ENCODE assay signal across 8 cellular contexts in the genomic region with DNA sequence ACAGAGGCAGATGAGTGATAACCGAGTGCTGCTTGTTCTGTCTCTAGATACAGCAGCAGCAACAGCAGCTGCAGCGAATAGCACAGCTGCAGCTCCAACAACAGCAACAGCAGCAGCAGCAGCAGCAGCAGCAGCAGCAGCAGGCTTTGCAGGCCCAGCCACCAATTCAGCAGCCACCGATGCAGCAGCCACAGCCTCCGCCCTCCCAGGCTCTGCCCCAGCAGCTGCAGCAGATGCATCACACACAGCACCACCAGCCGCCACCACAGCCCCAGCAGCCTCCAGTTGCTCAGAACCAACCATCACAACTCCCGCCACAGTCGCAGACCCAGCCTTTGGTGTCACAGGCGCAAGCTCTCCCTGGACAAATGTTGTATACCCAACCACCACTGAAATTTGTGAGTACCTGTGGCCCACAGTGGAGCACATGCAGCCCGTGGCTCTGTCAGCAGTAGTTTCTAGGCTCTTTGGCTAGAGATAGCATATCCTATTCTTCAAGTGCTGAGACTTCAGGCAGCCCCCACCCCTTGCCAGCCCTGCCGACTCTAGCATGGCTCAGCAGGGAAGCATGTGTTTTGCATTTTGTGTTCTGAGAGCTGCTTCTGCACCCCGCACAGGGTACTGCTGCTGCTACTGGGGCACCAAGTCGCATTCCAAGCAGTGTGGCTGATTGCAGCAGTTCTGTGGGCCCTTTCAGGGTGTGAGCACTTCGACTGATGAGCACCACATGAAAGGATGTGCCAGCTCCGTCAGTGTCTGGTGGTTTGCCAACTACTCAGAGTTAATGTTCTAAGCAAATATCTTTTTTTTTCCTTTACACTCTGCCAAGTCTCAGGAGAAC. TPM values are rescaled to one million over a fixed set of nuclear protein-coding genes. Genes with fewer than 3 reads are reported as not detected.
A peak's percentile ranks its signal among the peaks of the same experiment; 100 is the strongest.
DNase-seq lines count a peak whose midpoint lies in the region; ATAC-seq and TF ChIP-seq lines count a peak whose summit lies in the region.

No MANE protein-coding gene starts in this region.

- H3F3A ChIP-seq in GM23338 (replicated peaks; ENCODE audit: low read depth) = no peaks in the 10 kb centered on the region

- H3K79me2 ChIP-seq in GM23338 (replicated peaks; ENCODE audit: insufficient read depth) = no peaks in the 10 kb centered on the region; the same call in 1 of the 2 replicates

- POLR2A ChIA-PET in CD8-positive, alpha-beta memory T cell (lab: Charles Lee) = interaction anchor here (0.6 to 10.7 kb wide), 5 partner anchors 13 to 103 kb away, joined by 3 to 226 read pairs (median 15); partner anchors contain the start of gene MED15

- H3K27me3 ChIP-seq in CD8-positive, alpha-beta memory T cell (ENCODE audit: insufficient read depth, low read length, poor library complexity, severe bottlenecking) = no peaks in the 10 kb centered on the region
- H3K27me3 ChIP-seq in prostate gland (replicated peaks; ENCODE audit: insufficient read depth) (no peaks in the 10 kb centered on the region), GM23338 (ENCODE audit: insufficient read depth) (no peaks in the 10 kb centered on the region)

- no peak for ATAC-seq in GM23338

- peaks cover 1% of the 10 kb centered on the region for H4K20me1 ChIP-seq in GM23338 (replicated peaks; ENCODE audit: insufficient read depth)

- intact Hi-C loops in prostate gland (cut with DNase I) = no loop called here

- no peak overlapping the region for H3K4me2 ChIP-seq in GM23338

- H3K36me3 Mint-ChIP-seq in CD8-positive, alpha-beta memory T cell = peaks cover 19 to 87% (median 21%) of the 10 kb centered on the region in 3 donors
- peaks cover 48% of the 10 kb centered on the region for H3K36me3 Mint-ChIP-seq in GM23338 (ENCODE audit: low read depth)

- DNase-seq in CD8-positive, alpha-beta memory T cell = peak; percentile 46 to 91 (median 86)
- peak; percentile 62 for DNase-seq in activated CD4-positive, alpha-beta T cell treated with anti-CD3 and anti-CD28 coated beads for 1 hour
- DNase-seq in coronary artery (ENCODE audit: low spot score) (no peak), prostate gland (ENCODE audit: low spot score) (peak; percentile 68), mesenteric fat pad (ENCODE audit: low spot score) (no peak), GM23338 (ENCODE audit: low spot score) (no peak), NCI-H2029 treated with DMSO at 0.1 percent for 48 hours (lab: John Stamatoyannopoulos, UW) (no peak), globus pallidus (ENCODE audit: low spot score) (no peak)

- peaks cover 0 to 3% of the 10 kb centered on the region in 2 donors for H3K27me3 Mint-ChIP-seq in CD8-positive, alpha-beta memory T cell
- peaks cover 5% of the 10 kb centered on the region for H3K27me3 Mint-ChIP-seq in GM23338 (ENCODE audit: insufficient read depth, low read depth, poor library complexity)

- WGBS in prostate gland = 56% methylated on average over 14 of the region's 14 CpGs

- peak overlapping the region; percentile 57 for H3K4me3 ChIP-seq in CD8-positive, alpha-beta memory T cell (ENCODE audit: low read length)
- H3K4me3 ChIP-seq in coronary artery (no peak overlapping the region), prostate gland (no peak overlapping the region), GM23338 (no peak overlapping the region)

- CTCF ChIA-PET in CD8-positive, alpha-beta memory T cell (lab: Charles Lee) = interaction anchor here (0.7 to 12.6 kb wide), 18 partner anchors 7 to 175 kb away, joined by 3 to 389 read pairs (median 4); no protein-coding TSS in a partner anchor

- peak overlapping the region; percentile 34 for H3K27ac ChIP-seq in CD8-positive, alpha-beta memory T cell (ENCODE audit: low read depth, low read length)
- peak overlapping the region; percentile 36 to 75 for H3K27ac ChIP-seq in coronary artery
- peak overlapping the region; percentile 35 to 44 for H3K27ac ChIP-seq in prostate gland
- H3K27ac ChIP-seq in GM23338 (ENCODE audit: low read depth) = no peak overlapping the region

- TF ChIP-seq POLR2A in prostate gland (IDR thresholded peaks at IDR 0.05) = no peak

- peak overlapping the region; percentile 83 to 100 (median 98) for H3K27ac Mint-ChIP-seq in CD8-positive, alpha-beta memory T cell
- no peak overlapping the region for H3K27ac Mint-ChIP-seq in GM23338

- H3K4me1 ChIP-seq in CD8-positive, alpha-beta memory T cell (ENCODE audit: insufficient read depth, low read length) = peaks cover 91% of the 10 kb centered on the region
- peaks cover 25% of the 10 kb centered on the region for H3K4me1 ChIP-seq in prostate gland (replicated peaks)
- no peaks in the 10 kb centered on the region for H3K4me1 ChIP-seq in GM23338 (ENCODE audit: insufficient read depth)

- no peaks in the 10 kb centered on the region for H3K9me3 ChIP-seq in CD8-positive, alpha-beta memory T cell (ENCODE audit: low read length)
- H3K9me3 ChIP-seq in prostate gland = no peaks in the 10 kb centered on the region

- peaks cover 84 to 96% (median 95%) of the 10 kb centered on the region in 3 donors for H3K4me1 Mint-ChIP-seq in CD8-positive, alpha-beta memory T cell
- no peaks in the 10 kb centered on the region for H3K4me1 Mint-ChIP-seq in GM23338

- no peaks in the 10 kb centered on the region for H3K9me2 ChIP-seq in GM23338 (ENCODE audit: insufficient read depth)

- H2AFZ ChIP-seq in GM23338 = no peak overlapping the region

- TF ChIP-seq CTCF in coronary artery (IDR thresholded peaks at IDR 0.05) = no peak
- TF ChIP-seq CTCF in prostate gland (IDR thresholded peaks at IDR 0.05) = no peak
- TF ChIP-seq CTCF in GM23338 (conservative IDR thresholded peaks at IDR 0.05; ENCODE audit: low read depth in 2 of 2) = no peak

- no peaks in the 10 kb centered on the region for H3K9me3 Mint-ChIP-seq in CD8-positive, alpha-beta memory T cell
- no peaks in the 10 kb centered on the region for H3K9me3 Mint-ChIP-seq in GM23338

- H3K4me3 Mint-ChIP-seq in CD8-positive, alpha-beta memory T cell = peak overlapping the region; percentile 71 to 93 (median 88)
- H3K4me3 Mint-ChIP-seq in GM23338 = no peak overlapping the region

- peaks cover 45% of the 10 kb centered on the region for H3K36me3 ChIP-seq in CD8-positive, alpha-beta memory T cell (ENCODE audit: insufficient read depth, low read length)
- H3K36me3 ChIP-seq in prostate gland = no peaks in the 10 kb centered on the region
- H3K36me3 ChIP-seq in GM23338 (ENCODE audit: insufficient read depth) = peaks cover 13% of the 10 kb centered on the region

TF ChIP-seq in GM23338, 12 proteins besides CTCF, POLR2A, EP300 and RAD21:
- TF ChIP-seq ZNF331 (CRISPR knock-in tag; IDR thresholded peaks at IDR 0.05; ENCODE audit: low read depth) (no peak), POLR2AphosphoS5 (IDR thresholded peaks at IDR 0.05; ENCODE audit: low read depth) (no peak), EZH2phosphoT487 (IDR thresholded peaks at IDR 0.05; ENCODE audit: unreplicated experiment) (no peak), CREB1 (CRISPR knock-in tag; IDR thresholded peaks at IDR 0.05; ENCODE audit: low read depth) (no peak), STAT1 (IDR thresholded peaks at IDR 0.05; ENCODE audit: unreplicated experiment) (no peak), ZNF114 (CRISPR knock-in tag; IDR thresholded peaks at IDR 0.05) (no peak), JUNB (IDR thresholded peaks at IDR 0.05; ENCODE audit: unreplicated experiment) (no peak)
- TF ChIP-seq, protein P1, sequence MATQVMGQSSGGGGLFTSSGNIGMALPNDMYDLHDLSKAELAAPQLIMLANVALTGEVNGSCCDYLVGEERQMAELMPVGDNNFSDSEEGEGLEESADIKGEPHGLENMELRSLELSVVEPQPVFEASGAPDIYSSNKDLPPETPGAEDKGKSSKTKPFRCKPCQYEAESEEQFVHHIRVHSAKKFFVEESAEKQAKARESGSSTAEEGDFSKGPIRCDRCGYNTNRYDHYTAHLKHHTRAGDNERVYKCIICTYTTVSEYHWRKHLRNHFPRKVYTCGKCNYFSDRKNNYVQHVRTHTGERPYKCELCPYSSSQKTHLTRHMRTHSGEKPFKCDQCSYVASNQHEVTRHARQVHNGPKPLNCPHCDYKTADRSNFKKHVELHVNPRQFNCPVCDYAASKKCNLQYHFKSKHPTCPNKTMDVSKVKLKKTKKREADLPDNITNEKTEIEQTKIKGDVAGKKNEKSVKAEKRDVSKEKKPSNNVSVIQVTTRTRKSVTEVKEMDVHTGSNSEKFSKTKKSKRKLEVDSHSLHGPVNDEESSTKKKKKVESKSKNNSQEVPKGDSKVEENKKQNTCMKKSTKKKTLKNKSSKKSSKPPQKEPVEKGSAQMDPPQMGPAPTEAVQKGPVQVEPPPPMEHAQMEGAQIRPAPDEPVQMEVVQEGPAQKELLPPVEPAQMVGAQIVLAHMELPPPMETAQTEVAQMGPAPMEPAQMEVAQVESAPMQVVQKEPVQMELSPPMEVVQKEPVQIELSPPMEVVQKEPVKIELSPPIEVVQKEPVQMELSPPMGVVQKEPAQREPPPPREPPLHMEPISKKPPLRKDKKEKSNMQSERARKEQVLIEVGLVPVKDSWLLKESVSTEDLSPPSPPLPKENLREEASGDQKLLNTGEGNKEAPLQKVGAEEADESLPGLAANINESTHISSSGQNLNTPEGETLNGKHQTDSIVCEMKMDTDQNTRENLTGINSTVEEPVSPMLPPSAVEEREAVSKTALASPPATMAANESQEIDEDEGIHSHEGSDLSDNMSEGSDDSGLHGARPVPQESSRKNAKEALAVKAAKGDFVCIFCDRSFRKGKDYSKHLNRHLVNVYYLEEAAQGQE (IDR thresholded peaks at IDR 0.05; ENCODE audit: unreplicated experiment) = no peak
- TF ChIP-seq, protein P2, sequence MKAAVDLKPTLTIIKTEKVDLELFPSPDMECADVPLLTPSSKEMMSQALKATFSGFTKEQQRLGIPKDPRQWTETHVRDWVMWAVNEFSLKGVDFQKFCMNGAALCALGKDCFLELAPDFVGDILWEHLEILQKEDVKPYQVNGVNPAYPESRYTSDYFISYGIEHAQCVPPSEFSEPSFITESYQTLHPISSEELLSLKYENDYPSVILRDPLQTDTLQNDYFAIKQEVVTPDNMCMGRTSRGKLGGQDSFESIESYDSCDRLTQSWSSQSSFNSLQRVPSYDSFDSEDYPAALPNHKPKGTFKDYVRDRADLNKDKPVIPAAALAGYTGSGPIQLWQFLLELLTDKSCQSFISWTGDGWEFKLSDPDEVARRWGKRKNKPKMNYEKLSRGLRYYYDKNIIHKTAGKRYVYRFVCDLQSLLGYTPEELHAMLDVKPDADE (IDR thresholded peaks at IDR 0.05) = no peak

RNA-seq across cellular contexts. Expression of gene MED15, which starts 59.2 kb away (rescaled TPM):
- 100 to 1,000 TPM in 1 of 2 experiments, 10 to 100 TPM in 1; 98.0 to 106 TPM for total RNA-seq in CD8-positive, alpha-beta memory T cell
- 120 TPM for polyA plus RNA-seq in CD8-positive, alpha-beta memory T cell
- total RNA-seq in prostate gland (10 to 100 TPM; 43.2 to 87.1 TPM), mesenteric fat pad (104 TPM)
- total RNA-seq in GM23338 (2014; rRNA removed; shearing (Covaris generic)) = 32.0 and 43.5 TPM in 2 replicates
- 27.7 and 29.2 TPM in 2 replicates for polyA plus RNA-seq in GM23338 (2016; fragmentation: Nextera tagmentation; extraction: Ambion mirVana)

Comparison
In these comparisons a context has a peak if more than half of its experiments do, and no peak if none do; other contexts are left out.
1. DNase-seq: peak in CD8-positive, alpha-beta memory T cell (5 of 5), activated CD4-positive, alpha-beta T cell treated with anti-CD3 and anti-CD28 coated beads for 1 hour (single experiment) and prostate gland (single experiment); none in coronary artery (single experiment), mesenteric fat pad (single experiment), GM23338 (single experiment), NCI-H2029 treated with DMSO at 0.1 percent for 48 hours (single experiment) and globus pallidus (single experiment).